ENCODE assay signal across 1 cellular context in the genomic region with DNA sequence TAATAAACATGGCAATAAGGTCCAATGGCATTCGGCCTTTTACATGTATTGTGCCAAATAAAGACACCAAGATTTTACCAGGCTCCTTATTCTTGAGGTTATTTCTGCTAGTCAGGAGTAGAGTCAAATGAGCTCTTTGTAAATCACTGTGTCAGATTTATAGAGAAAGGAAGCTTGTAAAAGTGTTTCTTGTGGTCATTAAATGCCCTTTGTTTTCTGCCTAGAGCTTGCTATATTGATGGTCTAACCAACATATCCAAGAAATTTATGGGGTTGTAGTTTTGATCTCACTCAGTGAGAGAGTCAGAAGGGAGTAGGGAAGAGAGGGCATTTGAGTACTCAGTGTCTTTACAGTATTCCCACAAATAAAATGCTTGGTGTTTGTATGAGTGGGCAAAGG.
TF ChIP-seq lines count a peak whose summit lies in the region.

No MANE protein-coding gene starts in this region.

TF ChIP-seq in HEK293, 187 proteins besides CTCF, POLR2A, EP300 and RAD21 (continued from another document):
- TF ChIP-seq, protein P1, sequence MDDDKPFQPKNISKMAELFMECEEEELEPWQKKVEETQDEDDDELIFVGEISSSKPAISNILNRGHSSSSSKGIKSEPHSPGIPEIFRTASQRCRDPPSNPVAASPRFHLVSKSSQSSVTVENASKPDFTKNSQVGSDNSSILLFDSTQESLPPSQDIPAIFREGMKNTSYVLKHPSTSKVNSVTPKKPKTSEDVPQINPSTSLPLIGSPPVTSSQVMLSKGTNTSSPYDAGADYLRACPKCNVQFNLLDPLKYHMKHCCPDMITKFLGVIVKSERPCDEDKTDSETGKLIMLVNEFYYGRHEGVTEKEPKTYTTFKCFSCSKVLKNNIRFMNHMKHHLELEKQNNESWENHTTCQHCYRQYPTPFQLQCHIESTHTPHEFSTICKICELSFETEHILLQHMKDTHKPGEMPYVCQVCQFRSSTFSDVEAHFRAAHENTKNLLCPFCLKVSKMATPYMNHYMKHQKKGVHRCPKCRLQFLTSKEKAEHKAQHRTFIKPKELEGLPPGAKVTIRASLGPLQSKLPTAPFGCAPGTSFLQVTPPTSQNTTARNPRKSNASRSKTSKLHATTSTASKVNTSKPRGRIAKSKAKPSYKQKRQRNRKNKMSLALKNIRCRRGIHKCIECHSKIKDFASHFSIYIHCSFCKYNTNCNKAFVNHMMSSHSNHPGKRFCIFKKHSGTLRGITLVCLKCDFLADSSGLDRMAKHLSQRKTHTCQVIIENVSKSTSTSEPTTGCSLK (tag by site-specific recombination; IDR thresholded peaks at IDR 0.05), result no peak
- TF ChIP-seq, protein P2, sequence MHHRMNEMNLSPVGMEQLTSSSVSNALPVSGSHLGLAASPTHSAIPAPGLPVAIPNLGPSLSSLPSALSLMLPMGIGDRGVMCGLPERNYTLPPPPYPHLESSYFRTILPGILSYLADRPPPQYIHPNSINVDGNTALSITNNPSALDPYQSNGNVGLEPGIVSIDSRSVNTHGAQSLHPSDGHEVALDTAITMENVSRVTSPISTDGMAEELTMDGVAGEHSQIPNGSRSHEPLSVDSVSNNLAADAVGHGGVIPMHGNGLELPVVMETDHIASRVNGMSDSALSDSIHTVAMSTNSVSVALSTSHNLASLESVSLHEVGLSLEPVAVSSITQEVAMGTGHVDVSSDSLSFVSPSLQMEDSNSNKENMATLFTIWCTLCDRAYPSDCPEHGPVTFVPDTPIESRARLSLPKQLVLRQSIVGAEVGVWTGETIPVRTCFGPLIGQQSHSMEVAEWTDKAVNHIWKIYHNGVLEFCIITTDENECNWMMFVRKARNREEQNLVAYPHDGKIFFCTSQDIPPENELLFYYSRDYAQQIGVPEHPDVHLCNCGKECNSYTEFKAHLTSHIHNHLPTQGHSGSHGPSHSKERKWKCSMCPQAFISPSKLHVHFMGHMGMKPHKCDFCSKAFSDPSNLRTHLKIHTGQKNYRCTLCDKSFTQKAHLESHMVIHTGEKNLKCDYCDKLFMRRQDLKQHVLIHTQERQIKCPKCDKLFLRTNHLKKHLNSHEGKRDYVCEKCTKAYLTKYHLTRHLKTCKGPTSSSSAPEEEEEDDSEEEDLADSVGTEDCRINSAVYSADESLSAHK (tag by site-specific recombination; IDR thresholded peaks at IDR 0.05), result peak; percentile 81
- TF ChIP-seq, protein P3, sequence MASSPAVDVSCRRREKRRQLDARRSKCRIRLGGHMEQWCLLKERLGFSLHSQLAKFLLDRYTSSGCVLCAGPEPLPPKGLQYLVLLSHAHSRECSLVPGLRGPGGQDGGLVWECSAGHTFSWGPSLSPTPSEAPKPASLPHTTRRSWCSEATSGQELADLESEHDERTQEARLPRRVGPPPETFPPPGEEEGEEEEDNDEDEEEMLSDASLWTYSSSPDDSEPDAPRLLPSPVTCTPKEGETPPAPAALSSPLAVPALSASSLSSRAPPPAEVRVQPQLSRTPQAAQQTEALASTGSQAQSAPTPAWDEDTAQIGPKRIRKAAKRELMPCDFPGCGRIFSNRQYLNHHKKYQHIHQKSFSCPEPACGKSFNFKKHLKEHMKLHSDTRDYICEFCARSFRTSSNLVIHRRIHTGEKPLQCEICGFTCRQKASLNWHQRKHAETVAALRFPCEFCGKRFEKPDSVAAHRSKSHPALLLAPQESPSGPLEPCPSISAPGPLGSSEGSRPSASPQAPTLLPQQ (tag by site-specific recombination; IDR thresholded peaks at IDR 0.05), result peak; percentile 41
- TF ChIP-seq ZNF133 (tag by site-specific recombination; IDR thresholded peaks at IDR 0.05) (peak; percentile 25; the same call in 1 of the 2 replicates), ZXDB (tag by site-specific recombination; IDR thresholded peaks at IDR 0.05) (peak; percentile 66), ZNF747 (tag by site-specific recombination; IDR thresholded peaks at IDR 0.05) (no peak), ZNF843 (tag by site-specific recombination; IDR thresholded peaks at IDR 0.05) (peak; percentile 89), OSR2 (tag by site-specific recombination; IDR thresholded peaks at IDR 0.05) (peak; percentile 51; the same call in 1 of the 2 replicates)
